In genomic region chr3:52406231-52406661, GRCh38 we compare ENCODE assay signal across 18 cellular contexts. TPM values are rescaled to one million over a fixed set of nuclear protein-coding genes. Genes with fewer than 3 reads are reported as not detected.
DNase-seq lines count a peak whose midpoint lies in the region; ATAC-seq and TF ChIP-seq lines count a peak whose summit lies in the region.
"Had no signal": no experiment of that assay in that cellular context is flagged by ENCODE, and none has a peak within 500 bp of the region (broad histone marks: within the 10 kb centered on the region; RNA-seq: fewer than 3 reads in every experiment).

No MANE protein-coding gene starts in this region.

- no peaks in the 10 kb centered on the region for H3K27me3 Mint-ChIP-seq in chondrocyte (ENCODE audit: low read depth)

- no peaks in the 10 kb centered on the region for H3K9me3 ChIP-seq in lower lobe of right lung
- no peaks in the 10 kb centered on the region for H3K9me3 ChIP-seq in upper lobe of right lung
- H3K9me3 ChIP-seq: A549 had no signal

- peaks cover 18% of the 10 kb centered on the region for H3K4me1 Mint-ChIP-seq in chondrocyte (ENCODE audit: low read depth)

- no peaks in the 10 kb centered on the region for H3K9me3 Mint-ChIP-seq in chondrocyte (ENCODE audit: low read depth)
- H3K9me3 Mint-ChIP-seq: HFFc6 had no signal

- peaks cover 36% of the 10 kb centered on the region for H3K36me3 Mint-ChIP-seq in chondrocyte (ENCODE audit: low read depth)

- H3K4me1 ChIP-seq in lower lobe of right lung: peaks cover 22% of the 10 kb centered on the region
- peaks cover 18% of the 10 kb centered on the region for H3K4me1 ChIP-seq in upper lobe of right lung

- TF ChIP-seq CTCF in chondrocyte (IDR thresholded peaks at IDR 0.05) (no peak), lower lobe of right lung (IDR thresholded peaks at IDR 0.05) (no peak), upper lobe of right lung (IDR thresholded peaks at IDR 0.05) (no peak)

- H3K36me3 ChIP-seq in lower lobe of right lung (peaks cover 75% of the 10 kb centered on the region), upper lobe of right lung (peaks cover 74% of the 10 kb centered on the region)

- H3K27ac ChIP-seq in lower lobe of right lung: no peak overlapping the region
- H3K27ac ChIP-seq in upper lobe of right lung: no peak overlapping the region
- H3K27ac ChIP-seq: A549, coronary artery, KMS-11 had no signal

- H3K4me3 ChIP-seq in lower lobe of right lung: no peak overlapping the region
- H3K4me3 ChIP-seq in upper lobe of right lung: no peak overlapping the region
- H3K4me3 ChIP-seq: A549, coronary artery had no signal

- intact Hi-C loops in lower lobe of right lung (cut with DNase I) (no loop called here), upper lobe of right lung (cut with DNase I) (no loop called here)

- no peak overlapping the region for H3K27ac Mint-ChIP-seq in chondrocyte (ENCODE audit: unreplicated experiment)
- H3K27ac Mint-ChIP-seq: HFFc6 had no signal

- peak; percentile 62 for DNase-seq in activated effector memory CD4-positive, alpha-beta T cell treated with anti-CD3 and anti-CD28 coated beads, Interleukin-2, amount 50 U/mL, for 16 hours
- no peak for DNase-seq in activated effector memory CD4-positive, alpha-beta T cell treated with Interleukin-2 at 50 U/mL for 16 hours
- peak; percentile 84 for DNase-seq in chondrocyte (ENCODE audit: low spot score)
- peak; percentile 44 for DNase-seq in lower lobe of right lung
- DNase-seq in upper lobe of right lung: peak; percentile 53
- no peak for DNase-seq in AG08395 (ENCODE audit: low spot score)
- DNase-seq: foreskin fibroblast; HFFc6; NCI-H1092 treated with DMSO at 0.1 percent for 48 hours; NCI-H82; stimulated activated CD8-positive, alpha-beta memory T cell treated with anti-CD3 and anti-CD28 coated beads, Interleukin-4, amount 100 ng/mL, for 48 hours had no signal

- ATAC-seq in lower lobe of right lung: no peak
- ATAC-seq in upper lobe of right lung: no peak
- ATAC-seq in GM19463 (IDR thresholded peaks at IDR 0.05; ENCODE audit: unreplicated experiment): no peak
- no peak for ATAC-seq in HG02642 (IDR thresholded peaks at IDR 0.05; ENCODE audit: poor library complexity, unreplicated experiment)
- ATAC-seq: A549; activated CD4-positive, CD25-positive, alpha-beta regulatory T cell treated with anti-CD3 and anti-CD28 coated beads, Interleukin-2, amount 50 U/mL, for 24 hours had no signal

- no peaks in the 10 kb centered on the region for H3K27me3 ChIP-seq in lower lobe of right lung (ENCODE audit: low read depth)
- no peaks in the 10 kb centered on the region for H3K27me3 ChIP-seq in upper lobe of right lung

- no peak overlapping the region for H3K4me3 Mint-ChIP-seq in chondrocyte (ENCODE audit: unreplicated experiment)
- H3K4me3 Mint-ChIP-seq: HFFc6 had no signal

RNA-seq across cellular contexts. Expression of gene BAP1, which starts 3.6 kb away (rescaled TPM):
- total RNA-seq in chondrocyte (82.1 to 85.4 TPM (median 84.3 TPM) in 3 replicates), lower lobe of right lung (61.9 TPM), upper lobe of right lung (71.4 TPM)

RNA-seq across cellular contexts. Expression of gene PHF7, which starts 4.2 kb away (rescaled TPM):
- total RNA-seq in chondrocyte: 5.1 to 7.1 TPM (median 5.5 TPM) in 3 replicates
- 7.7 TPM for total RNA-seq in lower lobe of right lung
- 6.8 TPM for total RNA-seq in upper lobe of right lung

RNA-seq across cellular contexts. Expression of gene SEMA3G, which starts 38.7 kb away (rescaled TPM):
- 0.17 TPM in 1 of 3 replicates, not detected in the others for total RNA-seq in chondrocyte
- total RNA-seq in lower lobe of right lung: 23.6 TPM
- 27.6 TPM for total RNA-seq in upper lobe of right lung
- total RNA-seq: HFFc6, osteocyte had no signal

RNA-seq across cellular contexts. Expression of gene TNNC1, which starts 47.6 kb away (rescaled TPM):
- total RNA-seq in chondrocyte (3.3 to 13.7 TPM (median 12.7 TPM) in 3 replicates), lower lobe of right lung (44.0 TPM), upper lobe of right lung (88.9 TPM)
- total RNA-seq: osteocyte had no signal

RNA-seq across cellular contexts. Expression of gene NISCH, which starts 49.2 kb away (rescaled TPM):
- total RNA-seq in chondrocyte (97.6 to 121 TPM (median 101 TPM) in 3 replicates), lower lobe of right lung (90.2 TPM), upper lobe of right lung (94.6 TPM)

Comparison
In these comparisons a context has a peak if more than half of its experiments do, and no peak if none do; other contexts are left out.
1. DNase-seq: peak in activated effector memory CD4-positive, alpha-beta T cell treated with anti-CD3 and anti-CD28 coated beads, Interleukin-2, amount 50 U/mL, for 16 hours (single experiment), chondrocyte (single experiment), lower lobe of right lung (single experiment) and upper lobe of right lung (single experiment); none in activated effector memory CD4-positive, alpha-beta T cell treated with Interleukin-2 at 50 U/mL for 16 hours (single experiment) and AG08395 (single experiment).
2. RNA of gene SEMA3G, which starts 38.7 kb away (total RNA-seq): 27.6 TPM in upper lobe of right lung (single experiment) and 23.6 TPM in lower lobe of right lung (single experiment); 0.17 TPM in chondrocyte; every median in the first group is over 10 times any median in the second.